In genomic region chr16:19717781-19718623, GRCh38 we compare ENCODE assay signal across 8 cellular contexts. TPM values are rescaled to one million over a fixed set of nuclear protein-coding genes. Genes with fewer than 3 reads are reported as not detected.
A peak's percentile ranks its signal among the peaks of the same experiment; 100 is the strongest.
DNase-seq lines count a peak whose midpoint lies in the region; ATAC-seq and TF ChIP-seq lines count a peak whose summit lies in the region.

IQCK (plus strand) TSS chr16:19718271; CDS start chr16:19718307, 36 bp downstream.
KNOP1 (minus strand) TSS chr16:19718227; CDS start chr16:19715035, 3,192 bp downstream.

- TF ChIP-seq CTCF in GM23338 (conservative IDR thresholded peaks at IDR 0.05; ENCODE audit: low read depth in 2 of 2) = no peak
- TF ChIP-seq CTCF in neural progenitor cell (IDR thresholded peaks at IDR 0.05) = no peak

- peaks cover 18% of the 10 kb centered on the region for H3K27me3 Mint-ChIP-seq in GM23338 (ENCODE audit: insufficient read depth, low read depth, poor library complexity)
- no peaks in the 10 kb centered on the region for H3K27me3 Mint-ChIP-seq in neural progenitor cell (ENCODE audit: insufficient read depth, low read depth)

- H3K9ac ChIP-seq in neural progenitor cell = peak within 1 kb of the TSS; percentile 87
- H3K9ac ChIP-seq in stomach smooth muscle (ENCODE audit: low read length in 2 of 2) = peak within 1 kb of the TSS; percentile 75 to 79

- H3K4me3 ChIP-seq in GM23338 (peak within 1 kb of the TSS; percentile 100), neural progenitor cell (peak within 1 kb of the TSS; percentile 87), stomach smooth muscle (ENCODE audit: low read length in 2 of 2) (peak within 1 kb of the TSS; percentile 85 to 93)

- in situ Hi-C loops in G401 (cut with HindIII; ENCODE audit: low sequenced_read_pairs) = no loop called here

- H2AFZ ChIP-seq in GM23338 (peak within 1 kb of the TSS; percentile 99), neural progenitor cell (replicated peaks) (peak within 1 kb of the TSS; percentile 100)

- H3F3A ChIP-seq in GM23338 (replicated peaks; ENCODE audit: low read depth) = peaks cover 13% of the 10 kb centered on the region; the same call in 1 of the 2 replicates
- H3F3A ChIP-seq in neural progenitor cell (ENCODE audit: low read depth) = peaks cover 46% of the 10 kb centered on the region

- peak within 1 kb of the TSS; percentile 99 for H3K27ac ChIP-seq in GM23338 (ENCODE audit: low read depth)
- peak within 1 kb of the TSS; percentile 89 for H3K27ac ChIP-seq in neural progenitor cell
- peak within 1 kb of the TSS; percentile 67 for H3K27ac ChIP-seq in stomach smooth muscle (ENCODE audit: low read length)

- H3K9me3 ChIP-seq in neural progenitor cell (ENCODE audit: low read depth) = no peaks in the 10 kb centered on the region
- no peaks in the 10 kb centered on the region for H3K9me3 ChIP-seq in stomach smooth muscle (ENCODE audit: control insufficient read depth in 2 of 2, low read length in 2 of 2)

- H3K27me3 ChIP-seq in GM23338 (ENCODE audit: insufficient read depth) (no peaks in the 10 kb centered on the region), neural progenitor cell (no peaks in the 10 kb centered on the region), stomach smooth muscle (ENCODE audit: control insufficient read depth in 1 of 2, insufficient read depth in 2 of 2, low read length in 2 of 2) (no peaks in the 10 kb centered on the region)

- H4K20me1 ChIP-seq in GM23338 (replicated peaks; ENCODE audit: insufficient read depth) = peaks cover 36% of the 10 kb centered on the region
- H4K20me1 ChIP-seq in neural progenitor cell (ENCODE audit: low read depth) = peaks cover 41% of the 10 kb centered on the region

- H3K9me2 ChIP-seq in GM23338 (ENCODE audit: insufficient read depth) = no peaks in the 10 kb centered on the region

- H3K36me3 Mint-ChIP-seq in GM23338 (ENCODE audit: low read depth) (peaks cover 42% of the 10 kb centered on the region), neural progenitor cell (peaks cover 20% of the 10 kb centered on the region)

- H3K4me2 ChIP-seq in GM23338 = peak within 1 kb of the TSS; percentile 96
- H3K4me2 ChIP-seq in neural progenitor cell = peak within 1 kb of the TSS; percentile 85

- H3K36me3 ChIP-seq in GM23338 (ENCODE audit: insufficient read depth) (peaks cover 20% of the 10 kb centered on the region), neural progenitor cell (peaks cover 6% of the 10 kb centered on the region), stomach smooth muscle (ENCODE audit: control insufficient read depth in 2 of 2, insufficient read depth in 2 of 2, low read length in 2 of 2) (peaks cover 7 to 8% of the 10 kb centered on the region in 2 donors)

- H3K27ac Mint-ChIP-seq in GM23338 (peak within 1 kb of the TSS; percentile 99), neural progenitor cell (peak within 1 kb of the TSS; percentile 96)

- H3K79me2 ChIP-seq in GM23338 (replicated peaks; ENCODE audit: insufficient read depth) = peaks cover 69% of the 10 kb centered on the region
- H3K79me2 ChIP-seq in neural progenitor cell (ENCODE audit: low read depth) = peaks cover 81% of the 10 kb centered on the region

- H3K4me3 Mint-ChIP-seq in GM23338 (peak within 1 kb of the TSS; percentile 95), neural progenitor cell (peak within 1 kb of the TSS; percentile 99)

- peaks cover 38% of the 10 kb centered on the region for H3K4me1 Mint-ChIP-seq in GM23338
- H3K4me1 Mint-ChIP-seq in neural progenitor cell = peaks cover 52% of the 10 kb centered on the region

- ATAC-seq in GM23338 = peak; percentile 89

- H3K4me1 ChIP-seq in GM23338 (ENCODE audit: insufficient read depth) (peaks cover 22% of the 10 kb centered on the region), neural progenitor cell (peaks cover 18% of the 10 kb centered on the region), stomach smooth muscle (ENCODE audit: control insufficient read depth, insufficient read depth, low read length) (peaks cover 12% of the 10 kb centered on the region)

- DNase-seq in G401 (ENCODE audit: low spot score) = peak; percentile 88
- peak; percentile 94 for DNase-seq in GM23338 (ENCODE audit: low spot score)
- peak; percentile 41 to 53 for DNase-seq in Kasumi-1 (lab: John Stamatoyannopoulos, UW)
- DNase-seq in SHP77 (lab: John Stamatoyannopoulos, UW) = peak; percentile 38 to 72
- peak; percentile 75 to 80 (median 76) for DNase-seq in activated naive CD4-positive, alpha-beta T cell (lab: John Stamatoyannopoulos, UW)
- peak; percentile 82 for DNase-seq in foreskin melanocyte
- peak; percentile 97 for DNase-seq in neural progenitor cell (ENCODE audit: low spot score)

- H3K9me3 Mint-ChIP-seq in GM23338 (no peaks in the 10 kb centered on the region), neural progenitor cell (no peaks in the 10 kb centered on the region)

TF ChIP-seq in GM23338, 12 proteins besides CTCF, POLR2A, EP300 and RAD21:
- TF ChIP-seq EZH2 (IDR thresholded peaks at IDR 0.05; ENCODE audit: low read depth, unreplicated experiment) = no peak
- TF ChIP-seq CREB1 (CRISPR knock-in tag; IDR thresholded peaks at IDR 0.05; ENCODE audit: low read depth) = no peak
- TF ChIP-seq ETS1 (IDR thresholded peaks at IDR 0.05) = peak; percentile 77
- TF ChIP-seq POLR2AphosphoS5 (IDR thresholded peaks at IDR 0.05; ENCODE audit: low read depth) = peak; percentile 87

RNA-seq across cellular contexts. Expression of gene IQCK, which starts in this region (rescaled TPM):
- 5.6 and 6.6 TPM in 2 replicates for total RNA-seq in G401 (2014; rRNA removed; shearing (Covaris generic))
- total RNA-seq in GM23338 (2014; rRNA removed; shearing (Covaris generic)) = 7.9 and 10.0 TPM in 2 replicates
- 5.8 and 7.6 TPM in 2 replicates for polyA plus RNA-seq in GM23338 (2016; fragmentation: Nextera tagmentation; extraction: Ambion mirVana)
- 22.1 and 25.3 TPM in 2 replicates for total RNA-seq in neural progenitor cell (ENCODE audit: low replicate concordance)

RNA-seq across cellular contexts. Expression of gene KNOP1, which starts in this region (rescaled TPM):
- total RNA-seq in G401 (2014; rRNA removed; shearing (Covaris generic)) = 12.9 and 16.8 TPM in 2 replicates
- 56.1 and 57.7 TPM in 2 replicates for total RNA-seq in GM23338 (2014; rRNA removed; shearing (Covaris generic))
- polyA plus RNA-seq in GM23338 (2016; fragmentation: Nextera tagmentation; extraction: Ambion mirVana) = 190 and 207 TPM in 2 replicates
- total RNA-seq in neural progenitor cell (ENCODE audit: low replicate concordance) = 126 and 130 TPM in 2 replicates

Comparison
In these comparisons a context has a peak if more than half of its experiments do, and no peak if none do; other contexts are left out.
1. Peak in every context shown above with its lines: DNase-seq, ATAC-seq, H3K4me3 ChIP-seq and H3K27ac ChIP-seq.
2. DNase-seq: peak in every context shown above with its lines; median percentile 97 in neural progenitor cell; 94 in GM23338; 88 in G401; 82 in foreskin melanocyte; 76 in activated naive CD4-positive, alpha-beta T cell; 55 in SHP77; 47 in Kasumi-1.